16 cellular contexts compared by ENCODE assay signal in the genomic region with DNA sequence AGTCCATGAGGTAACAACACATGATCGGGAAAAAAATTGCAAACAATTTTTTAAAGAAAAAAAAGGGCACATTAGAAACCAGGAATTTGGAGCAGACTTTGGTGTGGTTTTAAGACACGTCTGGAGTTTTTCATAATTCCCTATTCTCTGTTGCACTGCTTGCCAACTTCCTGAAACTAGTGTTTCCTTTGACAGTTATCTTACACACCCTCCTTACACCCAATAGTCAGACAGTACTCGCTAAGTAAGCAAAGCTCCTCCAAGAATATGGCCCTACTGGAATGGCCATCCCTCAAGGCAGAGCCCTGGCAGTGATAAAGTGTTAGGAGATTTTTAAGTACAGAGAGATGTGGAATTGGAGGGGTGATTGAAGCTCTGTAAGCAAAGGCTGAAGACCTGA.
A peak's percentile ranks its signal among the peaks of the same experiment; 100 is the strongest.
DNase-seq lines count a peak whose midpoint lies in the region; ATAC-seq and TF ChIP-seq lines count a peak whose summit lies in the region.
"Had no signal": no experiment of that assay in that cellular context is flagged by ENCODE, and none has a peak within 500 bp of the region (broad histone marks: within the 10 kb centered on the region; RNA-seq: fewer than 3 reads in every experiment).

No MANE protein-coding gene starts in this region.

- no peak overlapping the region for H2BK15ac ChIP-seq in neuronal stem cell (ENCODE audit: low read length)

- H3K79me1 ChIP-seq in neuronal stem cell (ENCODE audit: low read depth, low read length): no peaks in the 10 kb centered on the region

- no peak overlapping the region for H3K4ac ChIP-seq in neuronal stem cell (ENCODE audit: low read length)

- ATAC-seq in left lung (peak; percentile 79), thoracic aorta (ENCODE audit: insufficient number of reproducible peaks, low FRiP score, low read depth) (no peak)
- ATAC-seq: activated T-cell treated with anti-CD3 and anti-CD28 coated beads, Interleukin-2, amount 50 U/mL, for 72 hours; PC-3; stimulated activated naive B cell treated with anti-CD40 and anti-IgM and Interleukin-4, amounts not matched to agents 10 μg/mL and 1 μg/mL and 100 μg/mL, for 72 hours had no signal

- no peak overlapping the region for H4K8ac ChIP-seq in neuronal stem cell (ENCODE audit: low read depth, low read length)

- H3K18ac ChIP-seq in neuronal stem cell (ENCODE audit: low read length): no peak overlapping the region

- H3K4me1 ChIP-seq in ascending aorta (peaks cover 4 to 15% of the 10 kb centered on the region in 2 donors), left lung (peaks cover 5 to 24% of the 10 kb centered on the region in 2 donors), thoracic aorta (ENCODE audit: control insufficient read depth in 1 of 2, low read depth in 2 of 2) (peaks cover 20 to 25% of the 10 kb centered on the region in 2 donors), neuronal stem cell (ENCODE audit: control insufficient read depth in 2 of 2, insufficient read depth in 1 of 2, low read depth in 1 of 2, low read length in 2 of 2) (no peaks in the 10 kb centered on the region)
- H3K4me1 ChIP-seq: SJSA1 had no signal

- intact Hi-C loops in ascending aorta (cut with DNase I): no loop called here
- intact Hi-C loops in left lung (cut with DNase I): no loop called here

- H3K27ac ChIP-seq in ascending aorta (peak overlapping the region; percentile 52 to 62), left lung (peak overlapping the region; percentile 14 to 76), thoracic aorta (peak overlapping the region; percentile 30 to 55), neuronal stem cell (replicated peaks; ENCODE audit: low read length) (no peak overlapping the region)
- H3K27ac ChIP-seq: SJSA1 had no signal

- no peak overlapping the region for H4K91ac ChIP-seq in neuronal stem cell (ENCODE audit: low read depth, low read length, poor library complexity)

- no peak overlapping the region for H3K9ac ChIP-seq in neuronal stem cell (ENCODE audit: low read depth, low read length, poor library complexity)

- H2BK5ac ChIP-seq in neuronal stem cell (ENCODE audit: low read length): no peak overlapping the region

- peak; percentile 30 for DNase-seq in NOMO-1 treated with DMSO at 0.1 percent for 48 hours (lab: John Stamatoyannopoulos, UW; ENCODE audit: unreplicated experiment)
- DNase-seq in NOMO-1 (lab: John Stamatoyannopoulos, UW; ENCODE audit: unreplicated experiment in 2 of 2): no peak
- no peak for DNase-seq in ascending aorta (ENCODE audit: low spot score in 2 of 2)
- no peak for DNase-seq in left lung
- no peak for DNase-seq in thoracic aorta (ENCODE audit: low spot score)
- no peak for DNase-seq in activated CD8-positive, alpha-beta memory T cell treated with anti-CD3 and anti-CD28 coated beads, Interleukin-2, amount 50 U/mL, for 4 hours
- DNase-seq in neuronal stem cell (ENCODE audit: low spot score): no peak
- no peak for DNase-seq in activated gamma-delta T cell treated with Interleukin-2 at 50 U/mL for 16 hours
- DNase-seq: 8988T; activated T-cell treated with anti-CD3 and anti-CD28 coated beads, Interleukin-2, amount 50 U/mL, for 72 hours; Calu3; NCI-H748 treated with DMSO at 0.1 percent for 48 hours; PC-3; stimulated activated naive B cell treated with anti-CD40 and anti-IgM and Interleukin-4, amounts not matched to agents 10 μg/mL and 1 μg/mL and 100 μg/mL, for 72 hours had no signal

- H2BK12ac ChIP-seq in neuronal stem cell (ENCODE audit: low read length): no peak overlapping the region

- no peak overlapping the region for H2AFZ ChIP-seq in neuronal stem cell (ENCODE audit: low read length)

- no CpG with 5 or more reads among the region's 3 CpGs for WGBS in neuronal stem cell (ENCODE audit: extremely low coverage in 2 of 2, insufficient read length in 2 of 2, insufficient replicate concordance in 1 of 2), 2 donors

- no peaks in the 10 kb centered on the region for H3K27me3 ChIP-seq in ascending aorta
- no peaks in the 10 kb centered on the region for H3K27me3 ChIP-seq in left lung
- no peaks in the 10 kb centered on the region for H3K27me3 ChIP-seq in thoracic aorta (replicated peaks; ENCODE audit: insufficient read depth)
- peaks cover 0 to 2% (median 0%) of the 10 kb centered on the region in 3 experiments for H3K27me3 ChIP-seq in neuronal stem cell (ENCODE audit: control insufficient read depth in 3 of 3, insufficient read depth in 3 of 3, low read depth in 1 of 3, low read length in 3 of 3)
- H3K27me3 ChIP-seq: SJSA1 had no signal

- no peak overlapping the region for H2AK5ac ChIP-seq in neuronal stem cell (ENCODE audit: low read depth, low read length)

- H3K4me2 ChIP-seq in neuronal stem cell (ENCODE audit: insufficient read depth, low read length, poor library complexity, severe bottlenecking): no peak overlapping the region

- no peak overlapping the region for H3K23ac ChIP-seq in neuronal stem cell (ENCODE audit: low read depth, low read length, poor library complexity)

- H3K9me3 ChIP-seq in ascending aorta: peaks cover 0 to 3% of the 10 kb centered on the region in 2 donors
- peaks cover 0 to 11% of the 10 kb centered on the region in 2 donors for H3K9me3 ChIP-seq in left lung
- peaks cover 4% of the 10 kb centered on the region for H3K9me3 ChIP-seq in thoracic aorta
- no peaks in the 10 kb centered on the region for H3K9me3 ChIP-seq in neuronal stem cell (replicated peaks in 1 of 2; ENCODE audit: control insufficient read depth in 2 of 2, insufficient read depth in 1 of 2, low read depth in 1 of 2, low read length in 2 of 2)
- H3K9me3 ChIP-seq: SJSA1 had no signal

- no peaks in the 10 kb centered on the region for H3K36me3 ChIP-seq in ascending aorta
- no peaks in the 10 kb centered on the region for H3K36me3 ChIP-seq in left lung
- H3K36me3 ChIP-seq in thoracic aorta: no peaks in the 10 kb centered on the region
- H3K36me3 ChIP-seq in neuronal stem cell (replicated peaks in 1 of 2; ENCODE audit: control insufficient read depth in 2 of 2, insufficient read depth in 2 of 2, low read length in 2 of 2): no peaks in the 10 kb centered on the region
- H3K36me3 ChIP-seq: SJSA1 had no signal

- TF ChIP-seq CTCF in ascending aorta (IDR thresholded peaks at IDR 0.05): no peak
- no peak for TF ChIP-seq CTCF in left lung (IDR thresholded peaks at IDR 0.05)
- no peak for TF ChIP-seq CTCF in thoracic aorta (IDR thresholded peaks at IDR 0.05)

- no peak overlapping the region for H2BK120ac ChIP-seq in neuronal stem cell (ENCODE audit: low read depth, low read length)

- no peak overlapping the region for H3K4me3 ChIP-seq in ascending aorta
- H3K4me3 ChIP-seq in left lung: no peak overlapping the region
- no peak overlapping the region for H3K4me3 ChIP-seq in thoracic aorta
- no peak overlapping the region for H3K4me3 ChIP-seq in neuronal stem cell (ENCODE audit: low read length in 2 of 2)
- H3K4me3 ChIP-seq: coronary artery, SJSA1 had no signal

- no peak overlapping the region for H3K14ac ChIP-seq in neuronal stem cell (ENCODE audit: low read length)
